ENCODE assay signal across 3 cellular contexts in the genomic region with DNA sequence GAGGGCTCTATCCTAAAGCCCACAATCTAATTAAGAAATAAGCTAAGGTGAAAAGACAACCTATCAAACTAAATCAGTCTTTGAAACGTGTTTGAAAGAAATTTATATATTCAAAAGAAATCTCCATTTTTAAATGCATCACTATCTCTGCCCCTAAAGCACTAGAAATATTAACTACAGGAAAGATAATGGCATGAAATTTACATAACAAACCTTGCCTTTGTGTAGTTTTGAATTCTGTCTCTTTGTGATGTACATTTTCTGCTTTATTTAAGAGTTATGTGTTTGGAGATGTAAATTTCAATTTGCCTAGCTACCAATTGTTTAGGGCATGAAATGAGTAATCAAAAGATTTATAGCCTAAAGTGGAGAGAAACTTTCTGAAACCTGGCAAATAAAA.
TF ChIP-seq lines count a peak whose summit lies in the region.

No MANE protein-coding gene starts in this region.

TF ChIP-seq in GM23338, 12 proteins besides CTCF, POLR2A, EP300 and RAD21 (continues in another document):
- TF ChIP-seq ZNF114 (CRISPR knock-in tag; IDR thresholded peaks at IDR 0.05) (no peak), ZNF462 (CRISPR knock-in tag; IDR thresholded peaks at IDR 0.05) (no peak)
- TF ChIP-seq, protein P1, sequence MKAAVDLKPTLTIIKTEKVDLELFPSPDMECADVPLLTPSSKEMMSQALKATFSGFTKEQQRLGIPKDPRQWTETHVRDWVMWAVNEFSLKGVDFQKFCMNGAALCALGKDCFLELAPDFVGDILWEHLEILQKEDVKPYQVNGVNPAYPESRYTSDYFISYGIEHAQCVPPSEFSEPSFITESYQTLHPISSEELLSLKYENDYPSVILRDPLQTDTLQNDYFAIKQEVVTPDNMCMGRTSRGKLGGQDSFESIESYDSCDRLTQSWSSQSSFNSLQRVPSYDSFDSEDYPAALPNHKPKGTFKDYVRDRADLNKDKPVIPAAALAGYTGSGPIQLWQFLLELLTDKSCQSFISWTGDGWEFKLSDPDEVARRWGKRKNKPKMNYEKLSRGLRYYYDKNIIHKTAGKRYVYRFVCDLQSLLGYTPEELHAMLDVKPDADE (IDR thresholded peaks at IDR 0.05): no peak

TF ChIP-seq in H1, 55 proteins besides CTCF, POLR2A, EP300 and RAD21:
- no peak for TF ChIP-seq EGR1 (IDR thresholded peaks at IDR 0.05; ENCODE audit: borderline replicate concordance, low read depth, low read length)
- TF ChIP-seq HDAC6 (IDR thresholded peaks at IDR 0.05; ENCODE audit: low read depth, low read length): no peak
- TF ChIP-seq RFX5 (IDR thresholded peaks at IDR 0.05; ENCODE audit: borderline replicate concordance, low read depth, low read length): no peak
- no peak for TF ChIP-seq SAP30 (IDR thresholded peaks at IDR 0.05; ENCODE audit: insufficient read depth, insufficient replicate concordance, low read length)
- TF ChIP-seq HDAC2 (IDR thresholded peaks at IDR 0.05; ENCODE audit: borderline replicate concordance in 1 of 2, low read depth in 2 of 2, low read length in 2 of 2): no peak
- TF ChIP-seq, protein P2, sequence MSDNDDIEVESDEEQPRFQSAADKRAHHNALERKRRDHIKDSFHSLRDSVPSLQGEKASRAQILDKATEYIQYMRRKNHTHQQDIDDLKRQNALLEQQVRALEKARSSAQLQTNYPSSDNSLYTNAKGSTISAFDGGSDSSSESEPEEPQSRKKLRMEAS (IDR thresholded peaks at IDR 0.05): no peak
- TF ChIP-seq TAF7 (optimal IDR thresholded peaks at IDR 0.05; ENCODE audit: borderline replicate concordance, low read depth, low read length): no peak

TF ChIP-seq in SK-N-SH, 30 proteins besides CTCF, POLR2A, EP300 and RAD21:
- TF ChIP-seq TCF12 (IDR thresholded peaks at IDR 0.05) (no peak), TEAD4 (IDR thresholded peaks at IDR 0.05; ENCODE audit: borderline replicate concordance, insufficient read depth) (no peak), RXRA (IDR thresholded peaks at IDR 0.05; ENCODE audit: borderline replicate concordance, low read depth) (no peak), REST (IDR thresholded peaks at IDR 0.05; ENCODE audit: low read depth, low read length) (no peak), RCOR1 (IDR thresholded peaks at IDR 0.05; ENCODE audit: low read length) (no peak), MEF2A (IDR thresholded peaks at IDR 0.05; ENCODE audit: borderline replicate concordance, low read depth) (no peak)
- TF ChIP-seq, protein P3, sequence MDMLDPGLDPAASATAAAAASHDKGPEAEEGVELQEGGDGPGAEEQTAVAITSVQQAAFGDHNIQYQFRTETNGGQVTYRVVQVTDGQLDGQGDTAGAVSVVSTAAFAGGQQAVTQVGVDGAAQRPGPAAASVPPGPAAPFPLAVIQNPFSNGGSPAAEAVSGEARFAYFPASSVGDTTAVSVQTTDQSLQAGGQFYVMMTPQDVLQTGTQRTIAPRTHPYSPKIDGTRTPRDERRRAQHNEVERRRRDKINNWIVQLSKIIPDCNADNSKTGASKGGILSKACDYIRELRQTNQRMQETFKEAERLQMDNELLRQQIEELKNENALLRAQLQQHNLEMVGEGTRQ (IDR thresholded peaks at IDR 0.05; ENCODE audit: borderline replicate concordance, low read depth, low read length): no peak
- TF ChIP-seq, protein P4, sequence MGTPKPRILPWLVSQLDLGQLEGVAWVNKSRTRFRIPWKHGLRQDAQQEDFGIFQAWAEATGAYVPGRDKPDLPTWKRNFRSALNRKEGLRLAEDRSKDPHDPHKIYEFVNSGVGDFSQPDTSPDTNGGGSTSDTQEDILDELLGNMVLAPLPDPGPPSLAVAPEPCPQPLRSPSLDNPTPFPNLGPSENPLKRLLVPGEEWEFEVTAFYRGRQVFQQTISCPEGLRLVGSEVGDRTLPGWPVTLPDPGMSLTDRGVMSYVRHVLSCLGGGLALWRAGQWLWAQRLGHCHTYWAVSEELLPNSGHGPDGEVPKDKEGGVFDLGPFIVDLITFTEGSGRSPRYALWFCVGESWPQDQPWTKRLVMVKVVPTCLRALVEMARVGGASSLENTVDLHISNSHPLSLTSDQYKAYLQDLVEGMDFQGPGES (IDR thresholded peaks at IDR 0.05; ENCODE audit: low read depth, low read length): no peak
